ENCODE assay signal across 1 cellular context in genomic region chr20:32562495-32562911, GRCh38.
TF ChIP-seq lines count a peak whose summit lies in the region.

No MANE protein-coding gene starts in this region.

TF ChIP-seq in IMR-90, 13 proteins besides CTCF, POLR2A, EP300 and RAD21 (continued from another document):
- TF ChIP-seq USF2 (IDR thresholded peaks at IDR 0.05; ENCODE audit: low read depth, low read length) (no peak), RFX5 (IDR thresholded peaks at IDR 0.05; ENCODE audit: low read depth, low read length) (no peak), ELK1 (IDR thresholded peaks at IDR 0.05; ENCODE audit: borderline replicate concordance, low read depth, low read length) (no peak), BHLHE40 (IDR thresholded peaks at IDR 0.05; ENCODE audit: low read depth, low read length) (no peak), MXI1 (IDR thresholded peaks at IDR 0.05; ENCODE audit: borderline replicate concordance, low read depth, low read length) (no peak), RCOR1 (IDR thresholded peaks at IDR 0.05; ENCODE audit: insufficient replicate concordance, low read length) (no peak), NFE2L2 (IDR thresholded peaks at IDR 0.05; ENCODE audit: low read depth, low read length) (no peak), CEBPB (IDR thresholded peaks at IDR 0.05; ENCODE audit: low read depth, low read length) (no peak), CHD1 (IDR thresholded peaks at IDR 0.05; ENCODE audit: low read depth, low read length) (no peak), MAZ (IDR thresholded peaks at IDR 0.05; ENCODE audit: borderline replicate concordance, low read depth, low read length) (no peak)
